ENCODE assay signal across 1 cellular context in genomic region chr14:61227893-61228591, GRCh38.
TF ChIP-seq lines count a peak whose summit lies in the region.

No MANE protein-coding gene starts in this region.

TF ChIP-seq in HepG2, 621 proteins besides CTCF, POLR2A, EP300 and RAD21 (continued from another document):
- 0 out of 2 replicates have a peak, but pooled peaks have one; percentile 12 for TF ChIP-seq MAFF (IDR thresholded peaks at IDR 0.05; ENCODE audit: low read depth, low read length)
TF ChIP-seq in HepG2: peak in this region for 2.
